In the genomic region with DNA sequence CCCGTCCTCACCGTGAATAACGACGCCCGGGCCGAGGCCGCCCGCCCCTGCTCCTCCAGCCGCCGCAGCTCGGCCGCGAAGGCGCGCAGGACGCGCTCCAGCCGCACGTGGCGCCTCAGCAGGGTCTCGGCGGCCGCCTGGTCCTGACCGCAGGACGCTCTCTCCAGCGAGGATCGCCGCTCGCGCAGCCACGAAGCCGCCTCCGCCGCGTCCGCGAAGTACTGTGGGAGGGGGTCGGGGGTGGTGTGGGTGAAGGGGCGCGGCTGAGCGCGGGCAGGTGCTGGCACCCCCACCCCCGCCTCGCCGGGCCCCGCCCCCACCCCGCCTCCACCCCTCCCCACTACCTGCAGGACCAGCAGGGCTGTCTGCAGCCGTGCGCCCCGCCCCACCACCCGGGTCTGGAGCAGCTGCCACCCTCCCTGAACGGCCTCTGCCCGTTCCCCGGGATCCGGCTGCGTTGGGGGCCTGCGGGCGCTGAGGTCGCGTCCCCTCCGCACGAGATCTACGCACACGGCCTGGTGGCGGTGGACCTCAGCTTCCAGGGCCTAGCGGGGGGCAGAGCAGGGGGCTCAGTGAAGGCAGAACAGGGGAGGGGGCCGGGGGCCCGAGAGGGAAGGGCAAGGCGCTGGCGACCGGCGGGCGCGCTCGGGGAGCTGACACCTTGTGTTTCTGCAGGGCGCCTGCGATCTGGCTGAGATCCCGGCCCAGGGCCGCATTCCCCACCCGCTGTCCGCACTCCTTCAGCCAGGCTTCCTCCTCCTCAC, we compare ENCODE assay signal across 7 cellular contexts. TPM values are rescaled to one million over a fixed set of nuclear protein-coding genes. Genes with fewer than 3 reads are reported as not detected.
DNase-seq lines count a peak whose midpoint lies in the region; ATAC-seq, FAIRE-seq and TF ChIP-seq lines count a peak whose summit lies in the region.

No MANE protein-coding gene starts in this region.

- no peak overlapping the region for H3K27ac Mint-ChIP-seq in stimulated activated effector memory CD8-positive, alpha-beta T cell treated with anti-CD3 and anti-CD28 coated beads, Interleukin-12 subunit alpha, Interleukin-12 subunit beta, amount 100 ng/mL, for 72 hours

- H3K9ac ChIP-seq in keratinocyte (ENCODE audit: control insufficient read depth, extremely low read depth, insufficient read depth, low read length) = no peak overlapping the region

- H2AFZ ChIP-seq in keratinocyte (ENCODE audit: control insufficient read depth, low read length) = no peak overlapping the region

- H3K4me3 ChIP-seq in choroid plexus epithelial cell (ENCODE audit: low read depth, low read length) = peak overlapping the region; percentile 17
- no peak overlapping the region for H3K4me3 ChIP-seq in keratinocyte (ENCODE audit: control insufficient read depth in 2 of 3, extremely low read depth in 1 of 3, insufficient read depth in 2 of 3, low read depth in 1 of 3, low read length in 3 of 3)
- no peak overlapping the region for H3K4me3 ChIP-seq in right lobe of liver

- no peaks in the 10 kb centered on the region for H3K79me2 ChIP-seq in keratinocyte (ENCODE audit: control insufficient read depth, insufficient read depth, low read length)

- DNase-seq in NCI-H69 (lab: John Stamatoyannopoulos, UW) (peak; percentile 79), choroid plexus epithelial cell (ENCODE audit: low read depth) (peak; percentile 46), keratinocyte (ENCODE audit: low read depth, low spot score) (no peak), right lobe of liver (no peak), hepatic stellate cell (ENCODE audit: low spot score) (no peak)
- no peak for DNase-seq in stimulated activated effector memory CD8-positive, alpha-beta T cell treated with anti-CD3 and anti-CD28 coated beads, Interleukin-12 subunit alpha, Interleukin-12 subunit beta, amount 100 ng/mL, for 72 hours (ENCODE audit: low spot score in 2 of 2)

- peak; percentile 43 for ATAC-seq in stimulated activated effector memory CD8-positive, alpha-beta T cell treated with anti-CD3 and anti-CD28 coated beads, Interleukin-12 subunit alpha, Interleukin-12 subunit beta, amount 100 ng/mL, for 72 hours
- ATAC-seq in right lobe of liver (no peak), GM19397 (IDR thresholded peaks at IDR 0.05; ENCODE audit: unreplicated experiment) (no peak)

- no peak overlapping the region for H3K27ac ChIP-seq in keratinocyte (ENCODE audit: control insufficient read depth, insufficient read depth, low read length)
- H3K27ac ChIP-seq in right lobe of liver = peak overlapping the region in 1 of 3 donors; percentile 69

- peak overlapping the region; percentile 25 for H3K4me2 ChIP-seq in keratinocyte (ENCODE audit: control insufficient read depth, extremely low read depth, insufficient read depth, low read depth, low read length)

- H3K4me1 Mint-ChIP-seq in stimulated activated effector memory CD8-positive, alpha-beta T cell treated with anti-CD3 and anti-CD28 coated beads, Interleukin-12 subunit alpha, Interleukin-12 subunit beta, amount 100 ng/mL, for 72 hours = peaks cover 36% of the 10 kb centered on the region

- intact Hi-C loops in right lobe of liver (cut with DNase I) = no loop called here

- no peaks in the 10 kb centered on the region for H3K9me3 Mint-ChIP-seq in stimulated activated effector memory CD8-positive, alpha-beta T cell treated with anti-CD3 and anti-CD28 coated beads, Interleukin-12 subunit alpha, Interleukin-12 subunit beta, amount 100 ng/mL, for 72 hours

- TF ChIP-seq POLR2A in right lobe of liver (IDR thresholded peaks at IDR 0.05) = no peak

- H3K27me3 ChIP-seq in keratinocyte (ENCODE audit: control insufficient read depth, extremely low read depth, insufficient read depth, low read length) (peaks cover 15% of the 10 kb centered on the region), right lobe of liver (no peaks in the 10 kb centered on the region)

- dilution Hi-C loops in keratinocyte (cut with MboI; ENCODE audit: extremely low pct_ligation_motif_present, low sequenced_read_pairs) = no loop called here

- H4K20me1 ChIP-seq in keratinocyte (ENCODE audit: control insufficient read depth, extremely low read depth, insufficient read depth, low read length) = no peaks in the 10 kb centered on the region

- no peak for TF ChIP-seq CTCF in choroid plexus epithelial cell (conservative IDR thresholded peaks at IDR 0.05; ENCODE audit: low read depth, low read length)
- no peak for TF ChIP-seq CTCF in keratinocyte (optimal IDR thresholded peaks at IDR 0.05 in 1 of 3, IDR thresholded peaks at IDR 0.05 in 1 of 3, conservative IDR thresholded peaks at IDR 0.05 in 1 of 3; ENCODE audit: extremely low read depth in 1 of 3, insufficient read depth in 2 of 3, low read length in 3 of 3)
- TF ChIP-seq CTCF in right lobe of liver (IDR thresholded peaks at IDR 0.05) = no peak

- no peaks in the 10 kb centered on the region for H3K9me1 ChIP-seq in keratinocyte (ENCODE audit: control insufficient read depth, extremely low read depth, insufficient read depth, low read length)

- WGBS in right lobe of liver (ENCODE audit: insufficient coverage, low coverage, low lambda C conversion rate, missing lambda C conversion rate) = 30% methylated on average over 19 of the region's 81 CpGs

- no peaks in the 10 kb centered on the region for H3K9me3 ChIP-seq in keratinocyte (ENCODE audit: control insufficient read depth, low read depth, low read length)
- no peaks in the 10 kb centered on the region for H3K9me3 ChIP-seq in right lobe of liver

- no peak for FAIRE-seq in keratinocyte (lab: Jason Lieb, UNC)

- peak overlapping the region; percentile 10 for H3K4me3 Mint-ChIP-seq in stimulated activated effector memory CD8-positive, alpha-beta T cell treated with anti-CD3 and anti-CD28 coated beads, Interleukin-12 subunit alpha, Interleukin-12 subunit beta, amount 100 ng/mL, for 72 hours

- no peaks in the 10 kb centered on the region for H3K36me3 Mint-ChIP-seq in stimulated activated effector memory CD8-positive, alpha-beta T cell treated with anti-CD3 and anti-CD28 coated beads, Interleukin-12 subunit alpha, Interleukin-12 subunit beta, amount 100 ng/mL, for 72 hours

- no peaks in the 10 kb centered on the region for H3K36me3 ChIP-seq in keratinocyte (ENCODE audit: control insufficient read depth in 2 of 2, extremely low read depth in 1 of 2, insufficient read depth in 2 of 2, low read length in 2 of 2)
- no peaks in the 10 kb centered on the region for H3K36me3 ChIP-seq in right lobe of liver

- H3K4me1 ChIP-seq in keratinocyte (ENCODE audit: control insufficient read depth, extremely low read depth, insufficient read depth, low read length) (peaks cover 7% of the 10 kb centered on the region), right lobe of liver (peaks cover 0 to 52% (median 25%) of the 10 kb centered on the region in 4 donors)

RNA-seq across cellular contexts. Expression of a gene that starts 11.7 kb away (rescaled TPM):
- polyA plus RNA-seq in keratinocyte = 0.61 to 1.1 TPM (median 0.66 TPM) in 3 replicates
- 0.46 TPM for polyA plus RNA-seq in keratinocyte (2011; ENCODE audit: low read depth)
- 0.14 and 0.22 TPM in 2 replicates for polyA plus RNA-seq in keratinocyte (2011; cell fraction: cytosol; rRNA removed)
- 3.0 and 3.3 TPM in 2 replicates for polyA plus RNA-seq in keratinocyte (2011; cell fraction: nucleus; rRNA removed)
- polyA plus RNA-seq in keratinocyte (2012; ENCODE audit: low replicate concordance) = 0.64 and 1.9 TPM in 2 replicates
- 0.13 to 1.1 TPM (median 0.36 TPM) in 3 replicates for polyA minus RNA-seq in keratinocyte
- polyA minus RNA-seq in keratinocyte (2011; cell fraction: cytosol; rRNA and poly(A)+ RNA removed) = not detected
- 0.62 and 1.4 TPM in 2 replicates for polyA minus RNA-seq in keratinocyte (2011; cell fraction: nucleus; rRNA and poly(A)+ RNA removed)
- 1 to 10 TPM in 2 of 6 experiments, under 1 TPM in 4; 0.06 to 3.2 (median 0.81) TPM for total RNA-seq in right lobe of liver

RNA-seq across cellular contexts. Expression of a gene that starts 43.5 kb away (rescaled TPM):
- 3.9 to 9.8 TPM (median 8.6 TPM) in 3 replicates for polyA plus RNA-seq in keratinocyte
- 16.9 TPM for polyA plus RNA-seq in keratinocyte (2011; ENCODE audit: low read depth)
- 1.2 and 1.3 TPM in 2 replicates for polyA plus RNA-seq in keratinocyte (2011; cell fraction: cytosol; rRNA removed)
- polyA plus RNA-seq in keratinocyte (2011; cell fraction: nucleus; rRNA removed) = 14.1 TPM in 2 replicates
- polyA plus RNA-seq in keratinocyte (2012; ENCODE audit: low replicate concordance) = 1.9 and 50.8 TPM in 2 replicates
- 0.92 to 6.6 TPM (median 6.6 TPM) in 3 replicates for polyA minus RNA-seq in keratinocyte
- polyA minus RNA-seq in keratinocyte (2011; cell fraction: cytosol; rRNA and poly(A)+ RNA removed) = 2.1 TPM
- polyA minus RNA-seq in keratinocyte (2011; cell fraction: nucleus; rRNA and poly(A)+ RNA removed) = 7.7 and 8.4 TPM in 2 replicates
- total RNA-seq in right lobe of liver = 1 to 10 TPM in 5 of 6 experiments, under 1 TPM in 1; 0.31 to 7.3 (median 4.7) TPM

RNA-seq across cellular contexts. Expression of a gene that starts 54.2 kb away (rescaled TPM):
- polyA plus RNA-seq in keratinocyte = 7.8 to 8.2 TPM (median 7.8 TPM) in 3 replicates
- 7.2 TPM for polyA plus RNA-seq in keratinocyte (2011; ENCODE audit: low read depth)
- polyA plus RNA-seq in keratinocyte (2011; cell fraction: cytosol; rRNA removed) = 3.0 and 5.2 TPM in 2 replicates
- 2.9 and 5.3 TPM in 2 replicates for polyA plus RNA-seq in keratinocyte (2011; cell fraction: nucleus; rRNA removed)
- 9.4 and 11.9 TPM in 2 replicates for polyA plus RNA-seq in keratinocyte (2012; ENCODE audit: low replicate concordance)
- polyA minus RNA-seq in keratinocyte = 2.1 to 5.8 TPM (median 3.3 TPM) in 3 replicates
- polyA minus RNA-seq in keratinocyte (2011; cell fraction: cytosol; rRNA and poly(A)+ RNA removed) = 5.2 TPM
- 1.8 TPM in 1 of 2 replicates, not detected in the other for polyA minus RNA-seq in keratinocyte (2011; cell fraction: nucleus; rRNA and poly(A)+ RNA removed)
- 1 to 10 TPM; 6.0 to 8.6 (median 7.3) TPM for total RNA-seq in right lobe of liver

Comparison
In these comparisons a context has a peak if more than half of its experiments do, and no peak if none do; other contexts are left out.
1. DNase-seq: peak in NCI-H69 (single experiment) and choroid plexus epithelial cell (single experiment); none in keratinocyte (single experiment), stimulated activated effector memory CD8-positive, alpha-beta T cell treated with anti-CD3 and anti-CD28 coated beads, Interleukin-12 subunit alpha, Interleukin-12 subunit beta, amount 100 ng/mL, for 72 hours (0 of 2), right lobe of liver (0 of 3) and hepatic stellate cell (single experiment).